In the genomic region with DNA sequence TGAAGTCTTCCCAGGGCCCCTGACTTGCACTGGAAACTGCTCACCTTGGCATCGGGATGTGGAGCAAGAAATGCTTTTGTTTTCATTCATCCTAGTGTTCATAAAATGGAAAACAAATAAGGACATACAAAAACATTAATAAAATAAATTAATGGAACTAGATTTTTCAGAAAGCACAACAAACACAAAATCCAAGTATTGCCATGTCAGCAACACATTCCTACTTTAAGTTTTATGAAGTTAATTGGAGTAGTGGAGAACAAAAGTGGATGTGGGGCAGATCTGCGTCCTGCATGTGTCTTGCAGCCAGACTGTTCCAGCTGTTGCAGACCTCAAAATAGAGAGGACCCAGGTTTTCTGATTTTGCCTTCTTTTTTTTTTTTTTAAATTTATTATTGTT, we compare ENCODE assay signal across 10 cellular contexts. TPM values are rescaled to one million over a fixed set of nuclear protein-coding genes. Genes with fewer than 3 reads are reported as not detected.
DNase-seq lines count a peak whose midpoint lies in the region; ATAC-seq, FAIRE-seq and TF ChIP-seq lines count a peak whose summit lies in the region.
"Had no signal": no experiment of that assay in that cellular context is flagged by ENCODE, and none has a peak within 500 bp of the region (broad histone marks: within the 10 kb centered on the region; RNA-seq: fewer than 3 reads in every experiment).

No MANE protein-coding gene starts in this region.

- DNase-seq in Panc1 (ENCODE audit: low read depth, low spot score) (no peak), H1 (ENCODE audit: low read depth in 1 of 2, low spot score in 2 of 2) (no peak), neuronal stem cell (ENCODE audit: low spot score) (no peak), head of caudate nucleus (no peak), AG20443 (ENCODE audit: low spot score) (no peak), cerebellar nuclear complex (lab: John Stamatoyannopoulos, UW) (no peak)
- DNase-seq in stimulated activated CD4-positive, alpha-beta T cell treated with anti-CD3 and anti-CD28 coated beads, Interleukin-4, amount 100 ng/mL, for 4 hours: no peak

- no peaks in the 10 kb centered on the region for H3K27me3 ChIP-seq in Panc1 (ENCODE audit: control insufficient read depth, insufficient read depth, low read length)
- peaks cover 0 to 20% (median 14%) of the 10 kb centered on the region in 4 experiments; a peak in 6 of 7 replicates for H3K27me3 ChIP-seq in H1 (replicated peaks in 1 of 4; ENCODE audit: control insufficient read depth in 3 of 4, extremely low read depth in 1 of 4, insufficient read depth in 3 of 4, low read length in 3 of 4)
- peaks cover 0 to 10% (median 0%) of the 10 kb centered on the region in 3 experiments for H3K27me3 ChIP-seq in neuronal stem cell (ENCODE audit: control insufficient read depth in 3 of 3, insufficient read depth in 3 of 3, low read depth in 1 of 3, low read length in 3 of 3)

- H2BK20ac ChIP-seq in H1 (ENCODE audit: low read length): no peak overlapping the region

- intact Hi-C loops in Panc1 (cut with micrococcal nuclease; ENCODE audit: unreplicated experiment) (no loop called here), head of caudate nucleus (cut with DNase I) (no loop called here)

- H3K79me1 ChIP-seq in H1 (ENCODE audit: low read depth, low read length) (no peaks in the 10 kb centered on the region), neuronal stem cell (ENCODE audit: low read depth, low read length) (no peaks in the 10 kb centered on the region)

- H2BK15ac ChIP-seq in H1 (ENCODE audit: low read length): no peak overlapping the region
- no peak overlapping the region for H2BK15ac ChIP-seq in neuronal stem cell (ENCODE audit: low read length)

- POLR2A ChIA-PET in Panc1 (lab: Charles Lee): no interaction called here
- POLR2A ChIA-PET in H1 (lab: Charles Lee; ENCODE audit: partially characterized antibody): interaction anchor here (1.1 to 1.9 kb wide), 4 partner anchors 10 to 33 kb away, joined by 4 to 6 read pairs (median 4); partner anchors contain the start of gene PRMT2

- H3K9me3 ChIP-seq in ES-I3 (ENCODE audit: control insufficient read depth, insufficient read depth, low read length): no peaks in the 10 kb centered on the region
- no peaks in the 10 kb centered on the region for H3K9me3 ChIP-seq in Panc1 (ENCODE audit: control insufficient read depth, insufficient read depth, low read depth, low read length)
- H3K9me3 ChIP-seq in H1 (ENCODE audit: insufficient read depth in 2 of 2, low read depth in 1 of 2, low read length in 1 of 2): no peaks in the 10 kb centered on the region
- H3K9me3 ChIP-seq in neuronal stem cell (replicated peaks in 1 of 2; ENCODE audit: control insufficient read depth in 2 of 2, insufficient read depth in 1 of 2, low read depth in 1 of 2, low read length in 2 of 2): peaks cover 4 to 17% of the 10 kb centered on the region in 2 donors

- H3K27ac ChIP-seq in Panc1 (ENCODE audit: low read length) (no peak overlapping the region), H1 (ENCODE audit: low read depth, low read length) (no peak overlapping the region), neuronal stem cell (replicated peaks; ENCODE audit: low read length) (no peak overlapping the region)
- H3K27ac ChIP-seq: KMS-11 had no signal

- H2AK5ac ChIP-seq in H1 (ENCODE audit: low read depth, low read length): no peak overlapping the region
- no peak overlapping the region for H2AK5ac ChIP-seq in neuronal stem cell (ENCODE audit: low read depth, low read length)

- H2BK12ac ChIP-seq in H1 (ENCODE audit: low read depth, low read length): no peak overlapping the region
- H2BK12ac ChIP-seq in neuronal stem cell (ENCODE audit: low read length): no peak overlapping the region

- peaks cover 15% of the 10 kb centered on the region for H3K4me1 ChIP-seq in ES-I3 (ENCODE audit: insufficient read depth, low read length)
- H3K4me1 ChIP-seq in Panc1 (ENCODE audit: control insufficient read depth, insufficient read depth, low read length): no peaks in the 10 kb centered on the region
- 0 out of 7 replicates have a peak, but pooled peaks cover 0 to 3% (median 0%) of the 10 kb centered on the region in 4 experiments for H3K4me1 ChIP-seq in H1 (replicated peaks in 1 of 4; ENCODE audit: control insufficient read depth in 3 of 4, insufficient read depth in 4 of 4, low read length in 3 of 4)
- peaks cover 0 to 5% of the 10 kb centered on the region in 2 donors for H3K4me1 ChIP-seq in neuronal stem cell (ENCODE audit: control insufficient read depth in 2 of 2, insufficient read depth in 1 of 2, low read depth in 1 of 2, low read length in 2 of 2)

- H2AFZ ChIP-seq in H1 (ENCODE audit: low read length) (peak overlapping the region; percentile 15; the same call in 1 of the 2 replicates), neuronal stem cell (ENCODE audit: low read length) (no peak overlapping the region)

- H4K91ac ChIP-seq in H1 (replicated peaks; ENCODE audit: insufficient read length, low read length) (no peak overlapping the region), neuronal stem cell (ENCODE audit: low read depth, low read length, poor library complexity) (no peak overlapping the region)

- H3K4ac ChIP-seq in H1 (replicated peaks; ENCODE audit: insufficient read length, low read depth, low read length): no peak overlapping the region
- no peak overlapping the region for H3K4ac ChIP-seq in neuronal stem cell (ENCODE audit: low read length)

- H3K4me3 ChIP-seq in Panc1 (ENCODE audit: low read depth in 2 of 2, low read length in 2 of 2): peak overlapping the region; percentile 53 to 64
- H3K4me3 ChIP-seq in H1 (ENCODE audit: extremely low read depth in 1 of 4, insufficient read depth in 2 of 4, low read depth in 3 of 4, low read length in 4 of 4): peak overlapping the region; percentile 65 to 80 (median 68); a peak in 7 of 8 replicates
- H3K4me3 ChIP-seq in neuronal stem cell (ENCODE audit: low read length in 2 of 2): no peak overlapping the region

- no peak overlapping the region for H3K56ac ChIP-seq in H1 (replicated peaks; ENCODE audit: insufficient read length, low read depth, low read length)

- H3K14ac ChIP-seq in H1 (ENCODE audit: insufficient read length) (no peak overlapping the region), neuronal stem cell (ENCODE audit: low read length) (no peak overlapping the region)

- H3K79me2 ChIP-seq in H1 (ENCODE audit: control insufficient read depth in 1 of 2, insufficient read depth in 2 of 2, low read length in 2 of 2): no peaks in the 10 kb centered on the region

- H3K9ac ChIP-seq in ES-I3 (ENCODE audit: low read depth, low read length) (peak overlapping the region; percentile 65; the same call in 1 of the 2 replicates), H1 (replicated peaks in 1 of 4; ENCODE audit: extremely low read depth in 1 of 4, low read depth in 3 of 4, low read length in 3 of 4) (no peak overlapping the region), neuronal stem cell (ENCODE audit: low read depth, low read length, poor library complexity) (no peak overlapping the region)
- H3K9ac ChIP-seq: KMS-11 had no signal

- FAIRE-seq in H1 (lab: Jason Lieb, UNC): no peak
- FAIRE-seq: H54 had no signal

- no peak overlapping the region for H3K18ac ChIP-seq in H1 (ENCODE audit: extremely low read depth, low read length)
- peak overlapping the region; percentile 96 for H3K18ac ChIP-seq in neuronal stem cell (ENCODE audit: low read length)

- TF ChIP-seq POLR2A in H1 (IDR thresholded peaks at IDR 0.05; ENCODE audit: control extremely low read depth in 1 of 2, low read depth in 2 of 2, low read length in 2 of 2): no peak

- H4K20me1 ChIP-seq in H1 (replicated peaks in 1 of 2; ENCODE audit: control insufficient read depth in 1 of 2, insufficient read depth in 2 of 2, low read length in 2 of 2): peaks cover 0 to 3% of the 10 kb centered on the region in 2 experiments

- peaks cover 9% of the 10 kb centered on the region for H3K23me2 ChIP-seq in H1 (ENCODE audit: low read depth, low read length)

- TF ChIP-seq EP300 in H1 (IDR thresholded peaks at IDR 0.05; ENCODE audit: borderline replicate concordance in 1 of 2, low read depth in 2 of 2, low read length in 2 of 2): no peak

- H3K36me3 ChIP-seq in ES-I3 (ENCODE audit: insufficient read depth, low read length) (peaks cover 4% of the 10 kb centered on the region; the same call in 1 of the 2 replicates), Panc1 (ENCODE audit: control insufficient read depth, insufficient read depth, low read length) (no peaks in the 10 kb centered on the region), H1 (ENCODE audit: control insufficient read depth in 2 of 4, insufficient read depth in 4 of 4, low read length in 3 of 4) (no peaks in the 10 kb centered on the region; a peak in 1 of 8 replicates), neuronal stem cell (replicated peaks in 1 of 2; ENCODE audit: control insufficient read depth in 2 of 2, insufficient read depth in 2 of 2, low read length in 2 of 2) (peaks cover 6 to 36% of the 10 kb centered on the region in 2 donors)

- H2BK120ac ChIP-seq in H1 (replicated peaks; ENCODE audit: low read depth, low read length) (no peak overlapping the region), neuronal stem cell (ENCODE audit: low read depth, low read length) (no peak overlapping the region)

- no peak overlapping the region for H4K5ac ChIP-seq in H1 (ENCODE audit: insufficient read length, low read depth, low read length)

- H2BK5ac ChIP-seq in H1 (ENCODE audit: low read depth, low read length) (no peak overlapping the region), neuronal stem cell (ENCODE audit: low read length) (peak overlapping the region; percentile 84)

- in situ Hi-C loops in Panc1 (cut with HindIII; ENCODE audit: low pct_unique_long_range_greater_than_20kb, low sequenced_read_pairs): no loop called here

- WGBS in H1 (ENCODE audit: extremely low coverage in 1 of 2, insufficient coverage in 1 of 2, insufficient read length in 1 of 2, insufficient replicate concordance in 2 of 2, low coverage in 1 of 2, low lambda C conversion rate in 2 of 2, missing lambda C conversion rate in 1 of 2), 2 experiments: 74% methylated on average over 2 of the region's 2 CpGs; no CpG with 5 or more reads in 1 of the 2 experiments
- no CpG with 5 or more reads among the region's 2 CpGs for WGBS in neuronal stem cell (ENCODE audit: extremely low coverage in 2 of 2, insufficient read length in 2 of 2, insufficient replicate concordance in 1 of 2), 2 donors

- H3K23ac ChIP-seq in H1 (ENCODE audit: insufficient read length) (no peak overlapping the region), neuronal stem cell (ENCODE audit: low read depth, low read length, poor library complexity) (no peak overlapping the region)

- BruUV-seq in Panc1 (replicated peaks; lab: Mats Ljungman, UMichigan): no TSS peak

- H4K8ac ChIP-seq in H1 (ENCODE audit: extremely low read depth, insufficient read depth, low read length) (no peak overlapping the region), neuronal stem cell (ENCODE audit: low read depth, low read length) (no peak overlapping the region)

- TF ChIP-seq RAD21 in H1 (IDR thresholded peaks at IDR 0.05 in 1 of 2, conservative IDR thresholded peaks at IDR 0.05 in 1 of 2; ENCODE audit: low read depth in 2 of 2, low read length in 2 of 2): no peak

- TF ChIP-seq CTCF in Panc1 (IDR thresholded peaks at IDR 0.05): no peak
- no peak for TF ChIP-seq CTCF in H1 (IDR thresholded peaks at IDR 0.05; ENCODE audit: control extremely low read depth in 1 of 3, insufficient read depth in 1 of 3, low read depth in 1 of 3, low read length in 3 of 3)

- CTCF ChIA-PET in Panc1 (lab: Charles Lee) (no interaction called here), H1 (lab: Charles Lee; ENCODE audit: partially characterized antibody) (no interaction called here)

- H3K4me2 ChIP-seq in H1 (ENCODE audit: insufficient read depth in 1 of 2, low read depth in 2 of 2, low read length in 2 of 2) (peak overlapping the region; percentile 81 to 82), neuronal stem cell (ENCODE audit: insufficient read depth, low read length, poor library complexity, severe bottlenecking) (peak overlapping the region; percentile 93)
- H3K4me2 ChIP-seq: KMS-11 had no signal

- ATAC-seq in Panc1: no peak

RNA-seq across cellular contexts. Expression of gene PRMT2, which starts 32.9 kb away (rescaled TPM):
- 60.5 TPM for total RNA-seq in Panc1 (2021; ENCODE audit: unreplicated experiment)
- 121 TPM for polyA plus RNA-seq in Panc1 (2012; ENCODE audit: insufficient read length)
- total RNA-seq in H1 (2021; fragmentation: NEBNext Ultra II Directional; extraction: Animal tissue kit (Norgen Biotek cat#: 25700)): 45.8 and 47.2 TPM in 2 replicates
- 59.2 and 72.2 TPM in 2 replicates for polyA plus RNA-seq in H1 (2011; rRNA removed)
- polyA plus RNA-seq in H1 (2011; cell fraction: cytosol; rRNA removed): 80.9 TPM
- polyA plus RNA-seq in H1 (2011; cell fraction: nucleus; rRNA removed): 94.3 TPM
- polyA plus RNA-seq in H1 (2012, experiment 1 of 2): 48.7 to 64.9 TPM (median 59.2 TPM) in 4 replicates
- 20.8 TPM for polyA plus RNA-seq in H1 (2012, experiment 2 of 2)
- 27.6 TPM for polyA plus RNA-seq in H1 (2013, experiment 1 of 2)
- 27.7 TPM for polyA plus RNA-seq in H1 (2013, experiment 2 of 2)
- polyA minus RNA-seq in H1 (2011; rRNA and poly(A)+ RNA removed): 55.1 and 56.6 TPM in 2 replicates
- 16.7 TPM for polyA minus RNA-seq in H1 (2011; cell fraction: cytosol; rRNA and poly(A)+ RNA removed)
- 34.1 TPM for polyA minus RNA-seq in H1 (2011; cell fraction: nucleus; rRNA and poly(A)+ RNA removed)
- polyA plus RNA-seq in neuronal stem cell (2013, experiment 1 of 2): 60.6 TPM
- 61.2 TPM for polyA plus RNA-seq in neuronal stem cell (2013, experiment 2 of 2)

Comparison
In these comparisons a context has a peak if more than half of its experiments do, and no peak if none do; other contexts are left out.
1. H3K4me3 ChIP-seq: peak in Panc1 (2 of 2) and H1 (4 of 4); none in neuronal stem cell (0 of 2).